11 cellular contexts compared by ENCODE assay signal in genomic region chr18:79517322-79517721, GRCh38.
DNase-seq lines count a peak whose midpoint lies in the region; ATAC-seq, FAIRE-seq and TF ChIP-seq lines count a peak whose summit lies in the region.
"Had no signal": no experiment of that assay in that cellular context is flagged by ENCODE, and none has a peak within 500 bp of the region (broad histone marks: within the 10 kb centered on the region; RNA-seq: fewer than 3 reads in every experiment).

No MANE protein-coding gene starts in this region.

- in situ Hi-C loops in HepG2 (cut with HindIII; ENCODE audit: extremely low pct_ligation_motif_present, low pct_unique_long_range_greater_than_20kb) = no loop called here
- in situ Hi-C loops in gastrocnemius medialis (cut with MboI; ENCODE audit: low sequenced_read_pairs in 4 of 4) = no loop called here

- intact Hi-C loops in right lobe of liver (cut with DNase I) (no loop called here), HepG2 (cut with micrococcal nuclease; ENCODE audit: unreplicated experiment) (no loop called here), gastrocnemius medialis (cut with DNase I; ENCODE audit: low total_unique reads) (no loop called here)

- H3K4me3 ChIP-seq in right lobe of liver (no peak overlapping the region), HepG2 (replicated peaks in 1 of 3; ENCODE audit: insufficient read depth in 1 of 3, low read depth in 2 of 3, low read length in 3 of 3) (no peak overlapping the region), gastrocnemius medialis (no peak overlapping the region)
- H3K4me3 ChIP-seq: thyroid gland had no signal

- 32% methylated on average over 13 of the region's 13 CpGs for WGBS in right lobe of liver (ENCODE audit: insufficient coverage, low coverage, low lambda C conversion rate, missing lambda C conversion rate)
- 48% methylated on average over 13 of the region's 13 CpGs for WGBS in HepG2 (ENCODE audit: low lambda C conversion rate)

- H2AFZ ChIP-seq in HepG2 (ENCODE audit: low read length) = no peak overlapping the region

- H3K9ac ChIP-seq in HepG2 (ENCODE audit: insufficient read depth, low read depth, low read length) = no peak overlapping the region

- no peak for TF ChIP-seq RAD21 in HepG2 (CRISPR knock-in tag; IDR thresholded peaks at IDR 0.05)

- H3K27me3 Mint-ChIP-seq in activated T-helper 17 cell treated with anti-CD3 and anti-CD28 coated beads, Interleukin-2, amount 50 U/mL, for 72 hours = no peaks in the 10 kb centered on the region

- H3K4me1 ChIP-seq in right lobe of liver (no peaks in the 10 kb centered on the region), HepG2 (ENCODE audit: insufficient read depth, low read length) (peaks cover 6% of the 10 kb centered on the region; the same call in 1 of the 2 replicates), gastrocnemius medialis (peaks cover 6 to 7% of the 10 kb centered on the region in 2 donors)
- H3K4me1 ChIP-seq: thyroid gland had no signal

- H3K79me2 ChIP-seq in HepG2 (ENCODE audit: insufficient read depth, low read length) = no peaks in the 10 kb centered on the region

- TF ChIP-seq POLR2A in right lobe of liver (IDR thresholded peaks at IDR 0.05) = no peak
- TF ChIP-seq POLR2A in HepG2 (IDR thresholded peaks at IDR 0.05; ENCODE audit: insufficient read depth in 1 of 2, low read depth in 2 of 2, low read length in 2 of 2) = no peak
- TF ChIP-seq POLR2A in gastrocnemius medialis (IDR thresholded peaks at IDR 0.05) = no peak
- no peak for TF ChIP-seq POLR2A in GM18505 (IDR thresholded peaks at IDR 0.05; ENCODE audit: borderline replicate concordance, extremely low read depth, insufficient read depth, insufficient read length)

- H3K4me2 ChIP-seq in HepG2 (ENCODE audit: low read depth, low read length) = no peak overlapping the region

- no peaks in the 10 kb centered on the region for H4K20me1 ChIP-seq in HepG2 (ENCODE audit: insufficient read depth, low read length)

- H3K36me3 Mint-ChIP-seq in activated T-helper 17 cell treated with anti-CD3 and anti-CD28 coated beads, Interleukin-2, amount 50 U/mL, for 72 hours (ENCODE audit: low read depth) = peaks cover 16% of the 10 kb centered on the region

- peak overlapping the region; percentile 94 for H3K27ac Mint-ChIP-seq in activated T-helper 17 cell treated with anti-CD3 and anti-CD28 coated beads, Interleukin-2, amount 50 U/mL, for 72 hours

- peak overlapping the region; percentile 93 for H3K4me3 Mint-ChIP-seq in activated T-helper 17 cell treated with anti-CD3 and anti-CD28 coated beads, Interleukin-2, amount 50 U/mL, for 72 hours

- no peak for FAIRE-seq in HepG2 (lab: Jason Lieb, UNC)

- POLR2A ChIA-PET in HepG2 (lab: Yijun Ruan, JAX) = no interaction called here

- TF ChIP-seq EP300 in HepG2 (IDR thresholded peaks at IDR 0.05; ENCODE audit: low read depth in 2 of 2, low read length in 2 of 2) (no peak), HepG2 (CRISPR knock-in tag; IDR thresholded peaks at IDR 0.05; ENCODE audit: borderline replicate concordance) (no peak)

- peak in 1 of 3 donors; percentile 28 for DNase-seq in right lobe of liver
- DNase-seq in HepG2 (ENCODE audit: low spot score) = no peak
- peak; percentile 10 for DNase-seq in mucosa of gallbladder (ENCODE audit: low spot score)
- DNase-seq in gastrocnemius medialis = no peak
- DNase-seq in SW480 (ENCODE audit: low spot score) = no peak
- DNase-seq in SKM-1 (lab: John Stamatoyannopoulos, UW; ENCODE audit: unreplicated experiment) = no peak
- DNase-seq: effector CD4-positive, alpha-beta T cell; SIG-M5; thyroid gland had no signal

- no peaks in the 10 kb centered on the region for H3K36me3 ChIP-seq in right lobe of liver
- no peaks in the 10 kb centered on the region for H3K36me3 ChIP-seq in HepG2 (replicated peaks in 1 of 2; ENCODE audit: control insufficient read depth in 1 of 2, insufficient read depth in 2 of 2, low read length in 2 of 2)
- no peaks in the 10 kb centered on the region for H3K36me3 ChIP-seq in gastrocnemius medialis
- H3K36me3 ChIP-seq: thyroid gland had no signal

- H3K9me3 Mint-ChIP-seq in activated T-helper 17 cell treated with anti-CD3 and anti-CD28 coated beads, Interleukin-2, amount 50 U/mL, for 72 hours = no peaks in the 10 kb centered on the region

- H3K4me1 Mint-ChIP-seq in activated T-helper 17 cell treated with anti-CD3 and anti-CD28 coated beads, Interleukin-2, amount 50 U/mL, for 72 hours = peaks cover 48% of the 10 kb centered on the region

- H3K27me3 ChIP-seq in right lobe of liver = no peaks in the 10 kb centered on the region
- H3K27me3 ChIP-seq in HepG2 (ENCODE audit: control insufficient read depth in 1 of 2, insufficient read depth in 2 of 2, low read length in 2 of 2) = peaks cover 5 to 44% of the 10 kb centered on the region in 2 experiments; a peak in 4 of 5 replicates
- no peaks in the 10 kb centered on the region for H3K27me3 ChIP-seq in gastrocnemius medialis
- H3K27me3 ChIP-seq: thyroid gland had no signal

- H3K27ac ChIP-seq in right lobe of liver (no peak overlapping the region), HepG2 (ENCODE audit: extremely low read length, insufficient read depth, low read length) (no peak overlapping the region), gastrocnemius medialis (no peak overlapping the region)
- H3K27ac ChIP-seq: thyroid gland had no signal

- TF ChIP-seq CTCF in right lobe of liver (IDR thresholded peaks at IDR 0.05) = no peak
- no peak for TF ChIP-seq CTCF in HepG2 (CRISPR knock-in tag; IDR thresholded peaks at IDR 0.05)
- no peak for TF ChIP-seq CTCF in gastrocnemius medialis (IDR thresholded peaks at IDR 0.05 in 4 of 5, conservative IDR thresholded peaks at IDR 0.05 in 1 of 5)

- H3K9me3 ChIP-seq in right lobe of liver (no peaks in the 10 kb centered on the region), HepG2 (ENCODE audit: low read length) (no peaks in the 10 kb centered on the region), gastrocnemius medialis (no peaks in the 10 kb centered on the region)
- H3K9me3 ChIP-seq: thyroid gland had no signal

- ATAC-seq in right lobe of liver (peak in 3 of 4 donors; percentile 22 to 37 (median 25)), HepG2 (no peak), gastrocnemius medialis (no peak), GM18505 (IDR thresholded peaks at IDR 0.05; ENCODE audit: unreplicated experiment) (no peak)
- peak; percentile 65 for ATAC-seq in activated T-helper 17 cell treated with anti-CD3 and anti-CD28 coated beads, Interleukin-2, amount 50 U/mL, for 72 hours (replicated peaks)

- BruUV-seq in HepG2 (replicated peaks; lab: Mats Ljungman, UMichigan) = no TSS peak

- CTCF ChIA-PET in HepG2 (lab: Yijun Ruan, JAX; ENCODE audit: low intra/inter-chr PET ratio, low total read pairs) = no interaction called here

TF ChIP-seq in HepG2, 621 proteins besides CTCF, POLR2A, EP300 and RAD21:
- TF ChIP-seq POGZ (CRISPR knock-in tag; IDR thresholded peaks at IDR 0.05) (no peak), ZNF512B (CRISPR knock-in tag; IDR thresholded peaks at IDR 0.05; ENCODE audit: borderline replicate concordance) (no peak), GATA4 (IDR thresholded peaks at IDR 0.05; ENCODE audit: borderline replicate concordance, low read depth) (no peak), ZSCAN20 (CRISPR knock-in tag; IDR thresholded peaks at IDR 0.05; ENCODE audit: borderline replicate concordance) (no peak), ATF7-NPFF (CRISPR knock-in tag; IDR thresholded peaks at IDR 0.05; ENCODE audit: low read depth) (no peak), IKZF1 (IDR thresholded peaks at IDR 0.05) (no peak), GABPA (IDR thresholded peaks at IDR 0.05; ENCODE audit: low read depth, low read length) (no peak), GABPA (CRISPR knock-in tag; IDR thresholded peaks at IDR 0.05; ENCODE audit: low read depth) (no peak), BORCS8-MEF2B (CRISPR knock-in tag; IDR thresholded peaks at IDR 0.05) (no peak)

Comparison
In these comparisons a context has a peak if more than half of its experiments do, and no peak if none do; other contexts are left out.
1. ATAC-seq: peak in right lobe of liver (3 of 4) and activated T-helper 17 cell treated with anti-CD3 and anti-CD28 coated beads, Interleukin-2, amount 50 U/mL, for 72 hours (single experiment); none in HepG2 (single experiment), gastrocnemius medialis (0 of 2) and GM18505 (single experiment).